In genomic region chr5:169921370-169921769, GRCh38 we compare ENCODE assay signal across 2 cellular contexts.
TF ChIP-seq lines count a peak whose summit lies in the region.

No MANE protein-coding gene starts in this region.

TF ChIP-seq in SK-N-SH, 30 proteins besides CTCF, POLR2A, EP300 and RAD21 (continued from another document):
- no peak for TF ChIP-seq USF1 (IDR thresholded peaks at IDR 0.05; ENCODE audit: borderline replicate concordance, low read depth)
- TF ChIP-seq YY1 (IDR thresholded peaks at IDR 0.05; ENCODE audit: low read depth), result no peak
- no peak for TF ChIP-seq TAF1 (IDR thresholded peaks at IDR 0.05; ENCODE audit: borderline replicate concordance, low read depth, low read length)
- TF ChIP-seq SMC3 (IDR thresholded peaks at IDR 0.05; ENCODE audit: low read depth, low read length), result no peak
- TF ChIP-seq, protein P1, sequence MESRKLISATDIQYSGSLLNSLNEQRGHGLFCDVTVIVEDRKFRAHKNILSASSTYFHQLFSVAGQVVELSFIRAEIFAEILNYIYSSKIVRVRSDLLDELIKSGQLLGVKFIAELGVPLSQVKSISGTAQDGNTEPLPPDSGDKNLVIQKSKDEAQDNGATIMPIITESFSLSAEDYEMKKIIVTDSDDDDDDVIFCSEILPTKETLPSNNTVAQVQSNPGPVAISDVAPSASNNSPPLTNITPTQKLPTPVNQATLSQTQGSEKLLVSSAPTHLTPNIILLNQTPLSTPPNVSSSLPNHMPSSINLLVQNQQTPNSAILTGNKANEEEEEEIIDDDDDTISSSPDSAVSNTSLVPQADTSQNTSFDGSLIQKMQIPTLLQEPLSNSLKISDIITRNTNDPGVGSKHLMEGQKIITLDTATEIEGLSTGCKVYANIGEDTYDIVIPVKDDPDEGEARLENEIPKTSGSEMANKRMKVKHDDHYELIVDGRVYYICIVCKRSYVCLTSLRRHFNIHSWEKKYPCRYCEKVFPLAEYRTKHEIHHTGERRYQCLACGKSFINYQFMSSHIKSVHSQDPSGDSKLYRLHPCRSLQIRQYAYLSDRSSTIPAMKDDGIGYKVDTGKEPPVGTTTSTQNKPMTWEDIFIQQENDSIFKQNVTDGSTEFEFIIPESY (IDR thresholded peaks at IDR 0.05; ENCODE audit: borderline replicate concordance, low read depth), result no peak
- TF ChIP-seq TCF12 (IDR thresholded peaks at IDR 0.05), result no peak
- no peak for TF ChIP-seq RXRA (IDR thresholded peaks at IDR 0.05; ENCODE audit: borderline replicate concordance, low read depth)
- TF ChIP-seq POLR2AphosphoS5 (IDR thresholded peaks at IDR 0.05; ENCODE audit: low read depth, low read length), result no peak
- no peak for TF ChIP-seq NFIC (IDR thresholded peaks at IDR 0.05; ENCODE audit: borderline replicate concordance)
- TF ChIP-seq MEF2A (IDR thresholded peaks at IDR 0.05; ENCODE audit: borderline replicate concordance, low read depth), result no peak
- no peak for TF ChIP-seq EZH2phosphoT487 (IDR thresholded peaks at IDR 0.05; ENCODE audit: borderline replicate concordance, low read depth)
- no peak for TF ChIP-seq CHD2 (IDR thresholded peaks at IDR 0.05; ENCODE audit: low read length, partially characterized antibody)
- TF ChIP-seq GATA2 (CRISPR knock-in tag; IDR thresholded peaks at IDR 0.05), result no peak
- no peak for TF ChIP-seq FOSL2 (IDR thresholded peaks at IDR 0.05; ENCODE audit: borderline replicate concordance, low read depth)
- TF ChIP-seq GABPA (IDR thresholded peaks at IDR 0.05; ENCODE audit: low read depth), result no peak
- no peak for TF ChIP-seq JUND (IDR thresholded peaks at IDR 0.05)

TF ChIP-seq in GM23338, 12 proteins besides CTCF, POLR2A, EP300 and RAD21 (continued from another document):
- TF ChIP-seq REST (IDR thresholded peaks at IDR 0.05; ENCODE audit: unreplicated experiment) (no peak), EZH2 (IDR thresholded peaks at IDR 0.05; ENCODE audit: low read depth, unreplicated experiment) (no peak), NANOG (IDR thresholded peaks at IDR 0.05; ENCODE audit: borderline replicate concordance) (no peak), CREB1 (CRISPR knock-in tag; IDR thresholded peaks at IDR 0.05; ENCODE audit: low read depth) (no peak), EZH2phosphoT487 (IDR thresholded peaks at IDR 0.05; ENCODE audit: unreplicated experiment) (no peak), ZNF331 (CRISPR knock-in tag; IDR thresholded peaks at IDR 0.05; ENCODE audit: low read depth) (no peak), ZNF114 (CRISPR knock-in tag; IDR thresholded peaks at IDR 0.05) (no peak), STAT1 (IDR thresholded peaks at IDR 0.05; ENCODE audit: unreplicated experiment) (no peak), POLR2AphosphoS5 (IDR thresholded peaks at IDR 0.05; ENCODE audit: low read depth) (no peak)
- TF ChIP-seq, protein P2, sequence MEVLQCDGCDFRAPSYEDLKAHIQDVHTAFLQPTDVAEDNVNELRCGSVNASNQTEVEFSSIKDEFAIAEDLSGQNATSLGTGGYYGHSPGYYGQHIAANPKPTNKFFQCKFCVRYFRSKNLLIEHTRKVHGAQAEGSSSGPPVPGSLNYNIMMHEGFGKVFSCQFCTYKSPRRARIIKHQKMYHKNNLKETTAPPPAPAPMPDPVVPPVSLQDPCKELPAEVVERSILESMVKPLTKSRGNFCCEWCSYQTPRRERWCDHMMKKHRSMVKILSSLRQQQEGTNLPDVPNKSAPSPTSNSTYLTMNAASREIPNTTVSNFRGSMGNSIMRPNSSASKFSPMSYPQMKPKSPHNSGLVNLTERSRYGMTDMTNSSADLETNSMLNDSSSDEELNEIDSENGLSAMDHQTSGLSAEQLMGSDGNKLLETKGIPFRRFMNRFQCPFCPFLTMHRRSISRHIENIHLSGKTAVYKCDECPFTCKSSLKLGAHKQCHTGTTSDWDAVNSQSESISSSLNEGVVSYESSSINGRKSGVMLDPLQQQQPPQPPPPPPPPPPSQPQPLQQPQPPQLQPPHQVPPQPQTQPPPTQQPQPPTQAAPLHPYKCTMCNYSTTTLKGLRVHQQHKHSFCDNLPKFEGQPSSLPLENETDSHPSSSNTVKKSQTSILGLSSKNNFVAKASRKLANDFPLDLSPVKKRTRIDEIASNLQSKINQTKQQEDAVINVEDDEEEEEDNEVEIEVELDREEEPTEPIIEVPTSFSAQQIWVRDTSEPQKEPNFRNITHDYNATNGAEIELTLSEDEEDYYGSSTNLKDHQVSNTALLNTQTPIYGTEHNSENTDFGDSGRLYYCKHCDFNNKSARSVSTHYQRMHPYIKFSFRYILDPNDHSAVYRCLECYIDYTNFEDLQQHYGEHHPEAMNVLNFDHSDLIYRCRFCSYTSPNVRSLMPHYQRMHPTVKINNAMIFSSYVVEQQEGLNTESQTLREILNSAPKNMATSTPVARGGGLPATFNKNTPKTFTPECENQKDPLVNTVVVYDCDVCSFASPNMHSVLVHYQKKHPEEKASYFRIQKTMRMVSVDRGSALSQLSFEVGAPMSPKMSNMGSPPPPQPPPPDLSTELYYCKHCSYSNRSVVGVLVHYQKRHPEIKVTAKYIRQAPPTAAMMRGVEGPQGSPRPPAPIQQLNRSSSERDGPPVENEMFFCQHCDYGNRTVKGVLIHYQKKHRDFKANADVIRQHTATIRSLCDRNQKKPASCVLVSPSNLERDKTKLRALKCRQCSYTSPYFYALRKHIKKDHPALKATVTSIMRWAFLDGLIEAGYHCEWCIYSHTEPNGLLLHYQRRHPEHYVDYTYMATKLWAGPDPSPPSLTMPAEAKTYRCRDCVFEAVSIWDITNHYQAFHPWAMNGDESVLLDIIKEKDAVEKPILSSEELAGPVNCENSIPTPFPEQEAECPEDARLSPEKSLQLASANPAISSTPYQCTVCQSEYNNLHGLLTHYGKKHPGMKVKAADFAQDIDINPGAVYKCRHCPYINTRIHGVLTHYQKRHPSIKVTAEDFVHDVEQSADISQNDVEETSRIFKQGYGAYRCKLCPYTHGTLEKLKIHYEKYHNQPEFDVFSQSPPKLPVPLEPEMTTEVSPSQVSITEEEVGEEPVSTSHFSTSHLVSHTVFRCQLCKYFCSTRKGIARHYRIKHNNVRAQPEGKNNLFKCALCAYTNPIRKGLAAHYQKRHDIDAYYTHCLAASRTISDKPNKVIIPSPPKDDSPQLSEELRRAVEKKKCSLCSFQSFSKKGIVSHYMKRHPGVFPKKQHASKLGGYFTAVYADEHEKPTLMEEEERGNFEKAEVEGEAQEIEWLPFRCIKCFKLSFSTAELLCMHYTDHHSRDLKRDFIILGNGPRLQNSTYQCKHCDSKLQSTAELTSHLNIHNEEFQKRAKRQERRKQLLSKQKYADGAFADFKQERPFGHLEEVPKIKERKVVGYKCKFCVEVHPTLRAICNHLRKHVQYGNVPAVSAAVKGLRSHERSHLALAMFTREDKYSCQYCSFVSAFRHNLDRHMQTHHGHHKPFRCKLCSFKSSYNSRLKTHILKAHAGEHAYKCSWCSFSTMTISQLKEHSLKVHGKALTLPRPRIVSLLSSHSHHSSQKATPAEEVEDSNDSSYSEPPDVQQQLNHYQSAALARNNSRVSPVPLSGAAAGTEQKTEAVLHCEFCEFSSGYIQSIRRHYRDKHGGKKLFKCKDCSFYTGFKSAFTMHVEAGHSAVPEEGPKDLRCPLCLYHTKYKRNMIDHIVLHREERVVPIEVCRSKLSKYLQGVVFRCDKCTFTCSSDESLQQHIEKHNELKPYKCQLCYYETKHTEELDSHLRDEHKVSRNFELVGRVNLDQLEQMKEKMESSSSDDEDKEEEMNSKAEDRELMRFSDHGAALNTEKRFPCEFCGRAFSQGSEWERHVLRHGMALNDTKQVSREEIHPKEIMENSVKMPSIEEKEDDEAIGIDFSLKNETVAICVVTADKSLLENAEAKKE (CRISPR knock-in tag; IDR thresholded peaks at IDR 0.05), result no peak
